In the genomic region with DNA sequence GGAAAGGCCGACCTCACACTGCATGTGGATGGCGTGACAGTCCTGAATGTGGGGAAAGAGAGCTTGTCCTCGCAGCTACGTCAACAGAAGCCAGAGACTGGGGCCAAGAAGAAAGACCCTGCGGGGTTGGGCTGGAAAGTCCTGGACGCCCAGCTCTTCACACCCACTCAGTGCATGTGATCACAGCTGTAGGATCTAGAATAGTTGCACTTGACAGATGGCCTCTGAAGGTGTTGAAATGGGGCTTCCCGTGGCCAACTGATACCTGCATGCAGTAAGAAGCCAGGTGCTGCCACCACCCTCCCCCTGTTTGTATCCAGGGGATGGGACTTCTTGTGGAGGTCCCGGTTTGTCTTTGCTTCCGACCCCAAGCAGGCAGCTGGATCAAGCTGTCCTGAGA, we compare ENCODE assay signal across 28 cellular contexts. TPM values are rescaled to one million over a fixed set of nuclear protein-coding genes. Genes with fewer than 3 reads are reported as not detected.
A peak's percentile ranks its signal among the peaks of the same experiment; 100 is the strongest.
DNase-seq lines count a peak whose midpoint lies in the region; ATAC-seq, FAIRE-seq and TF ChIP-seq lines count a peak whose summit lies in the region.
"Had no signal": no experiment of that assay in that cellular context is flagged by ENCODE, and none has a peak within 500 bp of the region (broad histone marks: within the 10 kb centered on the region; RNA-seq: fewer than 3 reads in every experiment).

No MANE protein-coding gene starts in this region.

- H3K9me3 ChIP-seq in GM12878 (replicated peaks; ENCODE audit: control insufficient read depth, insufficient read depth, low read length), result no peaks in the 10 kb centered on the region
- H3K9me3 ChIP-seq: HAP-1, SK-N-SH had no signal

- no peaks in the 10 kb centered on the region for H3K79me2 ChIP-seq in GM12878 (ENCODE audit: control insufficient read depth, insufficient read depth, low read length)

- ATAC-seq in GM18867 (IDR thresholded peaks at IDR 0.05; ENCODE audit: unreplicated experiment) (peak; percentile 63), HG02798 (IDR thresholded peaks at IDR 0.05; ENCODE audit: poor library complexity, unreplicated experiment) (peak; percentile 69), GM12878 (peak; percentile 29; the same call in 2 of the 3 replicates)
- ATAC-seq: Panc1, T-helper 17 cell had no signal

- intact Hi-C loops in GM12878 (cut with micrococcal nuclease; ENCODE audit: unreplicated experiment), result loop anchor here (10.0 kb wide), 1 partner anchor 381 kb away; a partner anchor contains a TSS

- TF ChIP-seq CTCF in GM12878 (IDR thresholded peaks at IDR 0.05 in 2 of 3, conservative IDR thresholded peaks at IDR 0.05 in 1 of 3; ENCODE audit: control insufficient read depth in 2 of 3, extremely low read depth in 1 of 3, insufficient read depth in 1 of 3, low read depth in 3 of 3, low read length in 3 of 3), result no peak

- H4K20me1 ChIP-seq in GM12878 (ENCODE audit: control insufficient read depth, insufficient read depth), result no peaks in the 10 kb centered on the region

- no peak overlapping the region for H3K4me2 ChIP-seq in GM12878 (ENCODE audit: control insufficient read depth, insufficient read depth)
- H3K4me2 ChIP-seq: KMS-11, SK-N-SH had no signal

- WGBS in GM12878 (ENCODE audit: insufficient coverage, insufficient replicate concordance, low lambda C conversion rate, missing lambda C conversion rate), result 13% methylated on average over 9 of the region's 9 CpGs

- SMC1A ChIA-PET in GM12878 (lab: Charles Lee; ENCODE audit: uncharacterized antibody, unreplicated experiment), result interaction anchor here (0.5 to 7.0 kb wide), 9 partner anchors 13 to 377 kb away, joined by 3 to 195 read pairs (median 3); a partner anchor contains a TSS

- no peak for FAIRE-seq in GM12878 (lab: Jason Lieb, UNC)
- FAIRE-seq: G401.6, GM12892 had no signal

- H3K27me3 Mint-ChIP-seq in T-helper 2 cell treated with Interferon-gamma antibody and Interleukin-4, amounts not matched to agents 5 μg/mL and 100 μg/mL, for 36 hours (ENCODE audit: low read depth), result peaks cover 2% of the 10 kb centered on the region

- CTCF ChIA-PET in GM12878 (lab: Yijun Ruan, JAX), result interaction anchor here (0.6 to 9.7 kb wide), 11 partner anchors 10 to 229 kb away, joined by 3 to 450 read pairs (median 4); no protein-coding TSS in a partner anchor

- peaks cover 3% of the 10 kb centered on the region for H3K4me1 Mint-ChIP-seq in T-helper 2 cell treated with Interferon-gamma antibody and Interleukin-4, amounts not matched to agents 5 μg/mL and 100 μg/mL, for 36 hours (ENCODE audit: low read depth)

- no peak for TF ChIP-seq POLR2A in GM12878 (IDR thresholded peaks at IDR 0.05; ENCODE audit: low read depth, low read length)

- H2AFZ ChIP-seq in GM12878 (ENCODE audit: control insufficient read depth, low read depth, low read length), result no peak overlapping the region

- no peak overlapping the region for H3K4me3 ChIP-seq in GM12878
- H3K4me3 ChIP-seq: HAP-1 had no signal

- H3K9ac ChIP-seq in GM12878 (ENCODE audit: control insufficient read depth, insufficient read depth, low read length), result no peak overlapping the region
- H3K9ac ChIP-seq: KMS-11, SK-N-SH had no signal

- H3K27ac ChIP-seq in GM12878 (ENCODE audit: control insufficient read depth, insufficient read depth), result no peak overlapping the region
- H3K27ac ChIP-seq: KMS-11 had no signal

- no TSS peak for BruUV-seq in GM12878 (replicated peaks; lab: Mats Ljungman, UMichigan)

- H3K36me3 ChIP-seq in GM12878 (ENCODE audit: control insufficient read depth in 2 of 2, insufficient read depth in 2 of 2, low read length in 1 of 2), result no peaks in the 10 kb centered on the region
- H3K36me3 ChIP-seq: HAP-1 had no signal

- H3K36me3 Mint-ChIP-seq in T-helper 2 cell treated with Interferon-gamma antibody and Interleukin-4, amounts not matched to agents 5 μg/mL and 100 μg/mL, for 36 hours (ENCODE audit: low read depth), result no peaks in the 10 kb centered on the region
- H3K36me3 Mint-ChIP-seq: IgD-negative memory B cell had no signal

- H3K9me3 Mint-ChIP-seq in T-helper 2 cell treated with Interferon-gamma antibody and Interleukin-4, amounts not matched to agents 5 μg/mL and 100 μg/mL, for 36 hours, result no peaks in the 10 kb centered on the region
- H3K9me3 Mint-ChIP-seq: HFFc6, IgD-negative memory B cell had no signal

- peak in 1 of 2 experiments; percentile 51; a peak in 1 of 4 replicates for TF ChIP-seq EP300 in GM12878 (IDR thresholded peaks at IDR 0.05; ENCODE audit: borderline replicate concordance in 1 of 2, control insufficient read depth in 1 of 2, low read depth in 2 of 2, low read length in 2 of 2)

- in situ Hi-C loops in GM12878 (cut with MboI), result loop anchor here (5.0 to 10.0 kb wide), 3 partner anchors 138 to 381 kb away; a partner anchor contains a TSS

- DNase-seq in NCI-H2171 treated with DMSO at 0.1 percent for 48 hours (lab: John Stamatoyannopoulos, UW) (peak; percentile 17), NCI-H2171 (lab: John Stamatoyannopoulos, UW) (no peak), GM12878 (ENCODE audit: low read depth, low spot score) (no peak), DMS153 (lab: John Stamatoyannopoulos, UW) (no peak), NCI-H774 (lab: John Stamatoyannopoulos, UW) (no peak)
- no peak for DNase-seq in T-helper 2 cell treated with Interferon-gamma antibody and Interleukin-4, amounts not matched to agents 5 μg/mL and 100 μg/mL, for 36 hours (ENCODE audit: low spot score)
- DNase-seq: Calu3, DMS53, GOT3, HFFc6, MM.1S, NCI-H2029, NCI-H226, NCI-H524 treated with DMSO at 0.1 percent for 48 hours, SK-N-SH, SW 1271, T-helper 17 cell had no signal

- RAD21 ChIA-PET in GM12878 (lab: Charles Lee; ENCODE audit: unreplicated experiment), result interaction anchor here (0.6 to 6.9 kb wide), 7 partner anchors 36 to 378 kb away, joined by 3 to 297 read pairs (median 18); a partner anchor contains a TSS

- no peaks in the 10 kb centered on the region; a peak in 1 of 4 replicates for H3K27me3 ChIP-seq in GM12878 (replicated peaks in 1 of 2; ENCODE audit: control insufficient read depth in 2 of 2, insufficient read depth in 2 of 2, low read length in 1 of 2)

- no peak overlapping the region for H3K27ac Mint-ChIP-seq in T-helper 2 cell treated with Interferon-gamma antibody and Interleukin-4, amounts not matched to agents 5 μg/mL and 100 μg/mL, for 36 hours
- H3K27ac Mint-ChIP-seq: HFFc6, IgD-negative memory B cell, T-helper 17 cell had no signal

- TF ChIP-seq RAD21 in GM12878 (IDR thresholded peaks at IDR 0.05; ENCODE audit: insufficient read depth, low read depth, low read length), result no peak

- H3K4me3 Mint-ChIP-seq in T-helper 2 cell treated with Interferon-gamma antibody and Interleukin-4, amounts not matched to agents 5 μg/mL and 100 μg/mL, for 36 hours, result no peak overlapping the region
- H3K4me3 Mint-ChIP-seq: HFFc6, IgD-negative memory B cell, T-helper 17 cell had no signal

- no peaks in the 10 kb centered on the region for H3K4me1 ChIP-seq in GM12878 (ENCODE audit: control insufficient read depth, insufficient read depth, low read length)
- H3K4me1 ChIP-seq: HAP-1 had no signal

- POLR2A ChIA-PET in GM12878 (lab: Charles Lee), result interaction anchor here (1.2 kb wide), 1 partner anchor 178 kb away, joined by 4 read pairs; no protein-coding TSS in a partner anchor

TF ChIP-seq in GM12878, 131 proteins besides CTCF, POLR2A, EP300 and RAD21 (continues in another document):
- 0 out of 2 replicates have a peak, but pooled peaks have one; percentile 17 for TF ChIP-seq NR2F1 (conservative IDR thresholded peaks at IDR 0.05)
- TF ChIP-seq, protein P1, sequence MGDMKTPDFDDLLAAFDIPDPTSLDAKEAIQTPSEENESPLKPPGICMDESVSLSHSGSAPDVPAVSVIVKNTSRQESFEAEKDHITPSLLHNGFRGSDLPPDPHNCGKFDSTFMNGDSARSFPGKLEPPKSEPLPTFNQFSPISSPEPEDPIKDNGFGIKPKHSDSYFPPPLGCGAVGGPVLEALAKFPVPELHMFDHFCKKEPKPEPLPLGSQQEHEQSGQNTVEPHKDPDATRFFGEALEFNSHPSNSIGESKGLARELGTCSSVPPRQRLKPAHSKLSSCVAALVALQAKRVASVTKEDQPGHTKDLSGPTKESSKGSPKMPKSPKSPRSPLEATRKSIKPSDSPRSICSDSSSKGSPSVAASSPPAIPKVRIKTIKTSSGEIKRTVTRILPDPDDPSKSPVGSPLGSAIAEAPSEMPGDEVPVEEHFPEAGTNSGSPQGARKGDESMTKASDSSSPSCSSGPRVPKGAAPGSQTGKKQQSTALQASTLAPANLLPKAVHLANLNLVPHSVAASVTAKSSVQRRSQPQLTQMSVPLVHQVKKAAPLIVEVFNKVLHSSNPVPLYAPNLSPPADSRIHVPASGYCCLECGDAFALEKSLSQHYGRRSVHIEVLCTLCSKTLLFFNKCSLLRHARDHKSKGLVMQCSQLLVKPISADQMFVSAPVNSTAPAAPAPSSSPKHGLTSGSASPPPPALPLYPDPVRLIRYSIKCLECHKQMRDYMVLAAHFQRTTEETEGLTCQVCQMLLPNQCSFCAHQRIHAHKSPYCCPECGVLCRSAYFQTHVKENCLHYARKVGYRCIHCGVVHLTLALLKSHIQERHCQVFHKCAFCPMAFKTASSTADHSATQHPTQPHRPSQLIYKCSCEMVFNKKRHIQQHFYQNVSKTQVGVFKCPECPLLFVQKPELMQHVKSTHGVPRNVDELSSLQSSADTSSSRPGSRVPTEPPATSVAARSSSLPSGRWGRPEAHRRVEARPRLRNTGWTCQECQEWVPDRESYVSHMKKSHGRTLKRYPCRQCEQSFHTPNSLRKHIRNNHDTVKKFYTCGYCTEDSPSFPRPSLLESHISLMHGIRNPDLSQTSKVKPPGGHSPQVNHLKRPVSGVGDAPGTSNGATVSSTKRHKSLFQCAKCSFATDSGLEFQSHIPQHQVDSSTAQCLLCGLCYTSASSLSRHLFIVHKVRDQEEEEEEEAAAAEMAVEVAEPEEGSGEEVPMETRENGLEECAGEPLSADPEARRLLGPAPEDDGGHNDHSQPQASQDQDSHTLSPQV (IDR thresholded peaks at IDR 0.05), result no peak
- no peak for TF ChIP-seq JUNB (IDR thresholded peaks at IDR 0.05)

RNA-seq across cellular contexts. Expression of a gene that starts 34.1 kb away (rescaled TPM):
- not detected in 2 replicates for total RNA-seq in GM12878 (2013; cell fraction: nucleolus; rRNA removed)
- total RNA-seq in GM12878 (2014; rRNA removed), result not detected in 2 replicates
- total RNA-seq in GM12878 (2014; rRNA removed; fragmentation: Illumina TruSeq; extraction: Trizol), result not detected in 2 replicates
- total RNA-seq in GM12878 (2021), result not detected in 2 replicates
- not detected for polyA plus RNA-seq in GM12878 (2011; ENCODE audit: low read depth)
- not detected in 2 replicates for polyA plus RNA-seq in GM12878 (2011; rRNA removed)
- not detected in 2 replicates for polyA plus RNA-seq in GM12878 (2011; cell fraction: cytosol; rRNA removed)
- polyA plus RNA-seq in GM12878 (2011; cell fraction: nucleus; rRNA removed), result not detected in 2 replicates
- not detected in 2 replicates for polyA plus RNA-seq in GM12878 (2012)
- polyA plus RNA-seq in GM12878 (2014; fragmentation: Illumina TruSeq; extraction: Trizol), result not detected in 2 replicates
- polyA plus RNA-seq in GM12878 (2014; fragmentation: Nextera tagmentation; extraction: Ambion mirVana), result not detected
- not detected in 2 replicates for polyA plus RNA-seq in GM12878 (2014; rRNA removed)
- polyA plus RNA-seq in GM12878 (2016; fragmentation: Nextera tagmentation; extraction: Ambion mirVana), result not detected
- polyA minus RNA-seq in GM12878 (2011; rRNA and poly(A)+ RNA removed), result not detected in 2 replicates
- polyA minus RNA-seq in GM12878 (2011; cell fraction: cytosol; rRNA and poly(A)+ RNA removed), result not detected in 2 replicates
- not detected in 2 replicates for polyA minus RNA-seq in GM12878 (2011; cell fraction: nucleus; rRNA and poly(A)+ RNA removed)
- total RNA-seq: A172, Calu3, HFFc6, OCI-LY7, T-helper 17 cell had no signal
- polyA plus RNA-seq: BJ, IgD-negative memory B cell, SK-N-SH had no signal
